Comparison of ENCODE assay signal across 1 cellular context in genomic region chr3:98593046-98593936, GRCh38.
A peak's percentile ranks its signal among the peaks of the same experiment; 100 is the strongest.
TF ChIP-seq lines count a peak whose summit lies in the region.

CPOX (minus strand) TSS chr3:98593611; CDS start chr3:98593504, 107 bp downstream.

TF ChIP-seq in HCT116, 20 proteins besides CTCF, POLR2A, EP300 and RAD21 (continued from another document):
- TF ChIP-seq SRF (IDR thresholded peaks at IDR 0.05; ENCODE audit: low read depth) (no peak), ZBTB33 (IDR thresholded peaks at IDR 0.05; ENCODE audit: extremely low read depth, insufficient replicate concordance, low read length) (peak; percentile 71), EZH2 (IDR thresholded peaks at IDR 0.05) (no peak), EGR1 (IDR thresholded peaks at IDR 0.05; ENCODE audit: low read depth) (peak; percentile 99)
